ENCODE assay signal across 11 cellular contexts in the genomic region with DNA sequence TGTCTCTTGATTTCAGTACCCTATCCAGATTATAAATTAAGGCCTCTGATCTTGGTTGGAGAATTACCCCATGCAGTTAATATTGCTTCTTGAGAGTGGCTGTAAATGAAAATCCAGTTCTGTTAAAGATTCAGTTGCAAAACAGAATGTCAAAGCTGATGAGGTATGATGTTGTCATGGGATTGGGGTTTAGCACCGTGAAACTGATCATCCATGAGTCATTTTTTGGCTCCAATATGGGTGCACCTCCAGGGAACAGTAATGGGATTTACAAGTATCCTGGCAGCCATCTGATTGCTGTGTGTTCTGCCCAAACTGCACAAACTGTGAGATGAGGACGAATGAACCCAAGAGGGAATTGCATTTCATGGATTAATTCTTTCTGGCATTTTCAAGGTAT.
DNase-seq lines count a peak whose midpoint lies in the region; ATAC-seq and TF ChIP-seq lines count a peak whose summit lies in the region.
"Had no signal": no experiment of that assay in that cellular context is flagged by ENCODE, and none has a peak within 500 bp of the region (broad histone marks: within the 10 kb centered on the region; RNA-seq: fewer than 3 reads in every experiment).

No MANE protein-coding gene starts in this region.

- ATAC-seq in RWPE2 (ENCODE audit: low read depth) (peak; percentile 95), GM21360 (IDR thresholded peaks at IDR 0.05; ENCODE audit: unreplicated experiment) (no peak), HG03442 (IDR thresholded peaks at IDR 0.05; ENCODE audit: unreplicated experiment) (no peak)

- H3K4me1 ChIP-seq in RWPE2 (ENCODE audit: insufficient read depth, poor library complexity, severe bottlenecking) (peaks cover 21% of the 10 kb centered on the region), fibroblast of lung (ENCODE audit: control insufficient read depth, extremely low read depth, insufficient read depth, low read length) (peaks cover 18% of the 10 kb centered on the region), OCI-LY7 (ENCODE audit: insufficient read depth, low read length, poor library complexity, severe bottlenecking) (no peaks in the 10 kb centered on the region)

- H2AFZ ChIP-seq in fibroblast of lung (ENCODE audit: low read length) (no peak overlapping the region), OCI-LY7 (ENCODE audit: low read length) (no peak overlapping the region)

- H4K20me1 ChIP-seq in fibroblast of lung (ENCODE audit: control insufficient read depth, extremely low read depth, insufficient read depth, low read length) = no peaks in the 10 kb centered on the region
- H4K20me1 ChIP-seq in OCI-LY7 (ENCODE audit: insufficient read depth, low read length) = no peaks in the 10 kb centered on the region

- CTCF ChIA-PET in OCI-LY7 (lab: Charles Lee; ENCODE audit: unreplicated experiment) = no interaction called here

- H3K9me2 ChIP-seq in OCI-LY7 (ENCODE audit: insufficient read depth, low read length) = no peaks in the 10 kb centered on the region

- no peaks in the 10 kb centered on the region for H3K9me3 ChIP-seq in RWPE2 (ENCODE audit: severe bottlenecking)
- no peaks in the 10 kb centered on the region for H3K9me3 ChIP-seq in fibroblast of lung (ENCODE audit: control insufficient read depth, insufficient read depth, low read depth, low read length)
- H3K9me3 ChIP-seq in OCI-LY7 (ENCODE audit: low read length) = no peaks in the 10 kb centered on the region

- H3K4me3 ChIP-seq in RWPE2 (ENCODE audit: severe bottlenecking) (no peak overlapping the region), fibroblast of lung (replicated peaks in 1 of 4; ENCODE audit: control extremely low read depth in 1 of 4, insufficient read depth in 1 of 4, low read depth in 3 of 4, low read length in 4 of 4) (no peak overlapping the region), OCI-LY7 (ENCODE audit: low read depth, low read length, poor library complexity, severe bottlenecking) (no peak overlapping the region)

- H3K79me2 ChIP-seq in fibroblast of lung (ENCODE audit: control insufficient read depth, insufficient read depth, low read length) (no peaks in the 10 kb centered on the region), OCI-LY7 (ENCODE audit: insufficient read depth, low read depth, low read length) (no peaks in the 10 kb centered on the region)

- TF ChIP-seq CTCF in RWPE2 (IDR thresholded peaks at IDR 0.05; ENCODE audit: poor library complexity, severe bottlenecking) (no peak), fibroblast of lung (conservative IDR thresholded peaks at IDR 0.05 in 1 of 2, IDR thresholded peaks at IDR 0.05 in 1 of 2; ENCODE audit: low read depth in 1 of 2, low read length in 2 of 2) (no peak), OCI-LY7 (conservative IDR thresholded peaks at IDR 0.05; ENCODE audit: low read length) (no peak)

- intact Hi-C loops in OCI-LY7 (cut with micrococcal nuclease; ENCODE audit: unreplicated experiment) = no loop called here

- H3K27me3 ChIP-seq in RWPE2 (ENCODE audit: insufficient read depth, poor library complexity, severe bottlenecking) (no peaks in the 10 kb centered on the region), fibroblast of lung (ENCODE audit: control insufficient read depth, insufficient read depth, low read length) (no peaks in the 10 kb centered on the region)

- H3K36me3 ChIP-seq in RWPE2 (ENCODE audit: low read depth) (no peaks in the 10 kb centered on the region), fibroblast of lung (ENCODE audit: control insufficient read depth, insufficient read depth, low read length) (no peaks in the 10 kb centered on the region), OCI-LY7 (ENCODE audit: insufficient read depth, low read length) (no peaks in the 10 kb centered on the region)

- H3K27ac ChIP-seq in RWPE2 (ENCODE audit: poor library complexity, severe bottlenecking) = peak overlapping the region; percentile 40
- peak overlapping the region; percentile 4 for H3K27ac ChIP-seq in fibroblast of lung (ENCODE audit: insufficient read depth, low read length)
- H3K27ac ChIP-seq in OCI-LY7 (ENCODE audit: low read depth, low read length, poor library complexity, severe bottlenecking) = no peak overlapping the region

- BruUV-seq in OCI-LY7 (replicated peaks; lab: Mats Ljungman, UMichigan) = no TSS peak

- H3K4me2 ChIP-seq in fibroblast of lung (ENCODE audit: extremely low read depth, insufficient read depth, low read length) (peak overlapping the region; percentile 15), OCI-LY7 (ENCODE audit: low read length) (no peak overlapping the region)

- H3K9ac ChIP-seq in fibroblast of lung (ENCODE audit: insufficient read depth, low read length) = no peak overlapping the region

- POLR2A ChIA-PET in OCI-LY7 (lab: Charles Lee) = no interaction called here

- DNase-seq in COLO829 (ENCODE audit: low spot score) (peak; percentile 61), RWPE2 (ENCODE audit: low spot score) (no peak), fibroblast of lung (ENCODE audit: low read depth in 2 of 2) (peak; percentile 91 to 94), renal cortical epithelial cell (ENCODE audit: low read depth) (peak; percentile 95), OCI-LY7 (ENCODE audit: low spot score) (no peak), T-helper 9 cell (no peak)
- DNase-seq: activated naive CD4-positive, alpha-beta T cell treated with Interleukin-2 at 50 U/mL for 16 hours; CD4-positive, CD25-positive, alpha-beta regulatory T cell; stimulated activated naive CD4-positive, alpha-beta T cell treated with Interleukin-2 at 50 U/mL for 16 hours had no signal

Comparison
In these comparisons a context has a peak if more than half of its experiments do, and no peak if none do; other contexts are left out.
1. DNase-seq: peak in COLO829 (single experiment), fibroblast of lung (2 of 2) and renal cortical epithelial cell (single experiment); none in RWPE2 (single experiment), OCI-LY7 (single experiment) and T-helper 9 cell (single experiment).